ENCODE assay signal across 16 cellular contexts in the genomic region with DNA sequence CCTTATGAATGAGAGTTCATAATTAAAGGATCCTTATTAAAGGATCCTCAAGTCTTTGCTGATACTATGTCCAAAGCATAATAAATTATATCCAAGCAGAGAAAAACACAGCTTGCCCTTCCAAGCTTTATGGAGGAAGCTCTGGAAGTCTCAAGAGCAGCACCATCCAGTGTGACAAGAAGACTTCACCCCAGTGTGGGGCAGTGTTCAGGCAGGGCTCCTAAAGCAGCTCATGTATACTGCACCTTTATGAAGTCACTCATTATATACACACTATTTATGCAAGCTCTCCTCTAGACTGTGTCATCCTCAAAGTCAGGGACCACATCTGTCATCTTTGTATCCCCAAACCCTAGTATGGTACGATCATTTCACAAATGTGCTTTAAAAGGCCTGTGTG. TPM values are rescaled to one million over a fixed set of nuclear protein-coding genes. Genes with fewer than 3 reads are reported as not detected.
A peak's percentile ranks its signal among the peaks of the same experiment; 100 is the strongest.
DNase-seq lines count a peak whose midpoint lies in the region; ATAC-seq, FAIRE-seq and TF ChIP-seq lines count a peak whose summit lies in the region.
"Had no signal": no experiment of that assay in that cellular context is flagged by ENCODE, and none has a peak within 500 bp of the region (broad histone marks: within the 10 kb centered on the region; RNA-seq: fewer than 3 reads in every experiment).

No MANE protein-coding gene starts in this region.

- FAIRE-seq in G401.6 (lab: Jason Lieb, UNC) (peak; percentile 55), GM12891 (lab: Jason Lieb, UNC) (no peak)

- 15 to 83% methylated on average over 1 of the region's 1 CpG for WGBS in gastroesophageal sphincter (ENCODE audit: low coverage in 1 of 2), 2 donors
- 50% methylated on average over 1 of the region's 1 CpG for WGBS in smooth muscle cell (ENCODE audit: low lambda C conversion rate)

- peaks cover 21% of the 10 kb centered on the region for H3F3A ChIP-seq in smooth muscle cell (ENCODE audit: low read depth)

- peaks cover 83% of the 10 kb centered on the region for H4K20me1 ChIP-seq in smooth muscle cell (ENCODE audit: low read depth)
- H4K20me1 ChIP-seq: BLaER1 treated with 17β-estradiol and CSF1 and Interleukin-3, amounts not matched to agents 10 nM and 100 nM had no signal

- H3K36me3 ChIP-seq in gastroesophageal sphincter (no peaks in the 10 kb centered on the region), smooth muscle cell (ENCODE audit: low read depth) (no peaks in the 10 kb centered on the region)
- H3K36me3 ChIP-seq: BLaER1 treated with 17β-estradiol and CSF1 and Interleukin-3, amounts not matched to agents 10 nM and 100 nM had no signal

- POLR2A ChIA-PET in WTC11 (lab: Charles Lee) (interaction anchor here (1.1 kb wide), 1 partner anchor 12 kb away, joined by 3 read pairs; a partner anchor contains a TSS), HEK293T (lab: Yijun Ruan, JAX) (interaction anchor here (2.5 kb wide), 1 partner anchor 12 kb away, joined by 9 read pairs; a partner anchor contains a TSS)

- H2AFZ ChIP-seq in smooth muscle cell (ENCODE audit: low read depth): no peak overlapping the region

- H3K4me3 Mint-ChIP-seq in WTC11: no peak overlapping the region
- H3K4me3 Mint-ChIP-seq in natural killer cell treated with Interleukin-12 subunit alpha and Interleukin-12 subunit beta and Interleukin-15 and Interleukin-18, amount 100 ng/mL, for 72 hours: no peak overlapping the region
- H3K4me3 Mint-ChIP-seq: activated CD4-positive, alpha-beta T cell treated with anti-CD3 and anti-CD28 coated beads, Interleukin-2, amount 10 ng/mL, durations not matched to agents 7 days and 5 days; activated naive CD4-positive, alpha-beta T cell treated with anti-CD3 and anti-CD28 coated beads, Interleukin-2, amount 10 ng/mL, durations not matched to agents 7 days and 5 days; brain; IgD-negative memory B cell; stimulated activated naive CD8-positive, alpha-beta T cell treated with anti-CD3 and anti-CD28 coated beads, Interleukin-15, Interleukin-2, amounts not matched to agents 100 ng/mL and 50 ng/mL, for 24 hours had no signal

- H3K27me3 Mint-ChIP-seq in WTC11 (ENCODE audit: low read depth): no peaks in the 10 kb centered on the region
- peaks cover 17 to 36% of the 10 kb centered on the region in 2 donors for H3K27me3 Mint-ChIP-seq in natural killer cell treated with Interleukin-12 subunit alpha and Interleukin-12 subunit beta and Interleukin-15 and Interleukin-18, amount 100 ng/mL, for 72 hours

- H3K27me3 ChIP-seq in gastroesophageal sphincter (no peaks in the 10 kb centered on the region), smooth muscle cell (ENCODE audit: low read depth) (no peaks in the 10 kb centered on the region)
- H3K27me3 ChIP-seq: BLaER1 treated with 17β-estradiol and CSF1 and Interleukin-3, amounts not matched to agents 10 nM and 100 nM had no signal

- H3K4me3 ChIP-seq in gastroesophageal sphincter: no peak overlapping the region
- H3K4me3 ChIP-seq in smooth muscle cell: no peak overlapping the region
- H3K4me3 ChIP-seq: BLaER1 treated with 17β-estradiol and CSF1 and Interleukin-3, amounts not matched to agents 10 nM and 100 nM had no signal

- no peak for TF ChIP-seq POLR2A in gastroesophageal sphincter (IDR thresholded peaks at IDR 0.05)
- no peak for TF ChIP-seq POLR2A in GM12891 (IDR thresholded peaks at IDR 0.05; ENCODE audit: low read depth, low read length)

- H3K79me2 ChIP-seq in smooth muscle cell (ENCODE audit: low read depth): peaks cover 73% of the 10 kb centered on the region

- TF ChIP-seq CTCF in WTC11 (IDR thresholded peaks at IDR 0.05): no peak
- no peak for TF ChIP-seq CTCF in gastroesophageal sphincter (IDR thresholded peaks at IDR 0.05)
- no peak for TF ChIP-seq CTCF in smooth muscle cell (IDR thresholded peaks at IDR 0.05; ENCODE audit: borderline replicate concordance, insufficient read depth, poor library complexity, severe bottlenecking)

- 0 out of 2 replicates have a peak, but pooled peaks have one; percentile 34 for ATAC-seq in WTC11
- no peak for ATAC-seq in gastroesophageal sphincter
- ATAC-seq in natural killer cell treated with Interleukin-12 subunit alpha and Interleukin-12 subunit beta and Interleukin-15 and Interleukin-18, amount 100 ng/mL, for 72 hours: no peak
- ATAC-seq: left colon had no signal

- no peak overlapping the region for H3K27ac Mint-ChIP-seq in WTC11
- H3K27ac Mint-ChIP-seq in natural killer cell treated with Interleukin-12 subunit alpha and Interleukin-12 subunit beta and Interleukin-15 and Interleukin-18, amount 100 ng/mL, for 72 hours: no peak overlapping the region
- H3K27ac Mint-ChIP-seq: activated CD4-positive, alpha-beta T cell treated with anti-CD3 and anti-CD28 coated beads, Interleukin-2, amount 10 ng/mL, durations not matched to agents 7 days and 5 days; activated naive CD4-positive, alpha-beta T cell treated with anti-CD3 and anti-CD28 coated beads, Interleukin-2, amount 10 ng/mL, durations not matched to agents 7 days and 5 days; IgD-negative memory B cell; stimulated activated naive CD8-positive, alpha-beta T cell treated with anti-CD3 and anti-CD28 coated beads, Interleukin-15, Interleukin-2, amounts not matched to agents 100 ng/mL and 50 ng/mL, for 24 hours had no signal

- H3K4me1 ChIP-seq in gastroesophageal sphincter: peaks cover 6 to 15% (median 6%) of the 10 kb centered on the region in 3 donors
- peaks cover 15% of the 10 kb centered on the region for H3K4me1 ChIP-seq in smooth muscle cell (ENCODE audit: low read depth)
- H3K4me1 ChIP-seq: BLaER1 treated with 17β-estradiol and CSF1 and Interleukin-3, amounts not matched to agents 10 nM and 100 nM had no signal

- H3K27ac ChIP-seq in gastroesophageal sphincter: peak overlapping the region; percentile 5 to 65 (median 50)
- peak overlapping the region; percentile 83 for H3K27ac ChIP-seq in smooth muscle cell (ENCODE audit: low read depth)
- H3K27ac ChIP-seq: BLaER1 treated with 17β-estradiol and CSF1 and Interleukin-3, amounts not matched to agents 10 nM and 100 nM had no signal

- peaks cover 12% of the 10 kb centered on the region for H3K9me3 Mint-ChIP-seq in WTC11
- no peaks in the 10 kb centered on the region for H3K9me3 Mint-ChIP-seq in natural killer cell treated with Interleukin-12 subunit alpha and Interleukin-12 subunit beta and Interleukin-15 and Interleukin-18, amount 100 ng/mL, for 72 hours
- H3K9me3 Mint-ChIP-seq: activated CD4-positive, alpha-beta T cell treated with anti-CD3 and anti-CD28 coated beads, Interleukin-2, amount 10 ng/mL, durations not matched to agents 7 days and 5 days; activated naive CD4-positive, alpha-beta T cell treated with anti-CD3 and anti-CD28 coated beads, Interleukin-2, amount 10 ng/mL, durations not matched to agents 7 days and 5 days; stimulated activated naive CD8-positive, alpha-beta T cell treated with anti-CD3 and anti-CD28 coated beads, Interleukin-15, Interleukin-2, amounts not matched to agents 100 ng/mL and 50 ng/mL, for 24 hours had no signal

- no peak for TF ChIP-seq EP300 in gastroesophageal sphincter (IDR thresholded peaks at IDR 0.05)

- peaks cover 7% of the 10 kb centered on the region; the same call in 1 of the 2 replicates for H3K36me3 Mint-ChIP-seq in WTC11
- no peaks in the 10 kb centered on the region for H3K36me3 Mint-ChIP-seq in natural killer cell treated with Interleukin-12 subunit alpha and Interleukin-12 subunit beta and Interleukin-15 and Interleukin-18, amount 100 ng/mL, for 72 hours
- H3K36me3 Mint-ChIP-seq: activated naive CD4-positive, alpha-beta T cell treated with anti-CD3 and anti-CD28 coated beads, Interleukin-2, amount 10 ng/mL, durations not matched to agents 7 days and 5 days; brain; IgD-negative memory B cell had no signal

- H3K4me2 ChIP-seq in smooth muscle cell: peak overlapping the region; percentile 54
- H3K4me2 ChIP-seq: BLaER1 treated with 17β-estradiol and CSF1 and Interleukin-3, amounts not matched to agents 10 nM and 100 nM had no signal

- no peaks in the 10 kb centered on the region; the same call in 1 of the 2 replicates for H3K4me1 Mint-ChIP-seq in WTC11
- H3K4me1 Mint-ChIP-seq in natural killer cell treated with Interleukin-12 subunit alpha and Interleukin-12 subunit beta and Interleukin-15 and Interleukin-18, amount 100 ng/mL, for 72 hours (ENCODE audit: low read depth in 2 of 2): no peaks in the 10 kb centered on the region
- H3K4me1 Mint-ChIP-seq: activated CD4-positive, alpha-beta T cell treated with anti-CD3 and anti-CD28 coated beads, Interleukin-2, amount 10 ng/mL, durations not matched to agents 7 days and 5 days; activated naive CD4-positive, alpha-beta T cell treated with anti-CD3 and anti-CD28 coated beads, Interleukin-2, amount 10 ng/mL, durations not matched to agents 7 days and 5 days; brain; IgD-negative memory B cell had no signal

- no peaks in the 10 kb centered on the region for H3K9me3 ChIP-seq in gastroesophageal sphincter
- H3K9me3 ChIP-seq in smooth muscle cell (replicated peaks; ENCODE audit: low read depth): no peaks in the 10 kb centered on the region

- peak overlapping the region; percentile 34 for H3K9ac ChIP-seq in smooth muscle cell (ENCODE audit: low read depth)
- H3K9ac ChIP-seq: BLaER1 treated with 17β-estradiol and CSF1 and Interleukin-3, amounts not matched to agents 10 nM and 100 nM had no signal

- CTCF ChIA-PET in WTC11 (lab: Charles Lee): interaction anchor here (2.0 to 2.1 kb wide), 2 partner anchors 12 to 261 kb away, joined by 5 read pairs; a partner anchor contains a TSS
- CTCF ChIA-PET in HEK293T (lab: Yijun Ruan, JAX): interaction anchor here (1.1 to 1.6 kb wide), 2 partner anchors 12 to 44 kb away, joined by 3 to 4 read pairs; a partner anchor contains a TSS

- DNase-seq in WTC11 (ENCODE audit: low spot score): no peak
- DNase-seq in smooth muscle cell (lab: John Stamatoyannopoulos, UW; ENCODE audit: unreplicated experiment): no peak
- DNase-seq in GM12891 (ENCODE audit: insufficient read length, low spot score): no peak
- no peak for DNase-seq in natural killer cell treated with Interleukin-12 subunit alpha and Interleukin-12 subunit beta and Interleukin-15 and Interleukin-18, amount 100 ng/mL, for 72 hours (ENCODE audit: low spot score)
- DNase-seq in HEK293T (ENCODE audit: extremely low spot score): no peak
- DNase-seq: activated CD4-positive, alpha-beta T cell treated with anti-CD3 and anti-CD28 coated beads, Interleukin-2, amount 10 ng/mL, durations not matched to agents 7 days and 5 days; activated naive CD4-positive, alpha-beta T cell treated with anti-CD3 and anti-CD28 coated beads, Interleukin-2, amount 10 ng/mL, durations not matched to agents 7 days and 5 days; activated T-cell treated with anti-CD3 and anti-CD28 coated beads for 4 hours; left colon; NCI-H2081 treated with DMSO at 0.1 percent for 48 hours had no signal

TF ChIP-seq in GM12891, 5 proteins besides CTCF, POLR2A, EP300 and RAD21 (continues in another document):
- no peak for TF ChIP-seq POU2F2 (IDR thresholded peaks at IDR 0.05; ENCODE audit: low read depth, low read length)

TF ChIP-seq in HEK293T, 16 proteins besides CTCF, POLR2A, EP300 and RAD21 (continues in another document):
- no peak for TF ChIP-seq L3MBTL2 (conservative IDR thresholded peaks at IDR 0.05)

RNA-seq across cellular contexts. Expression of a gene that starts 11.9 kb away (rescaled TPM):
- 64.1 to 91.0 TPM (median 89.9 TPM) in 3 replicates for total RNA-seq in WTC11 (2021)
- total RNA-seq in gastroesophageal sphincter: 100 to 1,000 TPM in 1 of 4 donors, 10 to 100 TPM in 3; 41.2 to 121 (median 62.9) TPM
- total RNA-seq in smooth muscle cell: 440 and 450 TPM in 2 replicates
- 1,412 and 1,766 TPM in 2 replicates for polyA plus RNA-seq in smooth muscle cell
- 0.06 TPM for polyA plus RNA-seq in GM12891 (2012; ENCODE audit: low read depth, missing spikeins)
- not detected for total RNA-seq in natural killer cell treated with Interleukin-12 subunit alpha and Interleukin-12 subunit beta and Interleukin-15 and Interleukin-18, amount 100 ng/mL, for 72 hours
- total RNA-seq: activated CD4-positive, alpha-beta T cell treated with anti-CD3 and anti-CD28 coated beads, Interleukin-2, amount 10 ng/mL, durations not matched to agents 7 days and 5 days had no signal
- polyA plus RNA-seq: IgD-negative memory B cell had no signal

Comparison
In these comparisons a context has a peak if more than half of its experiments do, and no peak if none do; other contexts are left out.
1. RNA of a gene that starts 11.9 kb away (total RNA-seq): 440 to 450 TPM in smooth muscle cell, 41.2 to 121 TPM in gastroesophageal sphincter and 64.1 to 91.0 TPM in WTC11; not detected in natural killer cell treated with Interleukin-12 subunit alpha and Interleukin-12 subunit beta and Interleukin-15 and Interleukin-18, amount 100 ng/mL, for 72 hours; every median in the first group is over 10 times any median in the second.